ENCODE assay signal across 11 cellular contexts in genomic region chr4:156594619-156595018, GRCh38.
A peak's percentile ranks its signal among the peaks of the same experiment; 100 is the strongest.
DNase-seq lines count a peak whose midpoint lies in the region; ATAC-seq and TF ChIP-seq lines count a peak whose summit lies in the region.
"Had no signal": no experiment of that assay in that cellular context is flagged by ENCODE, and none has a peak within 500 bp of the region (broad histone marks: within the 10 kb centered on the region; RNA-seq: fewer than 3 reads in every experiment).

No MANE protein-coding gene starts in this region.

- no peak overlapping the region for H3K9ac ChIP-seq in trophoblast cell (ENCODE audit: low read length)

- POLR2A ChIA-PET in HEK293T (lab: Yijun Ruan, JAX) = no interaction called here

- no peak overlapping the region for H3K4me3 ChIP-seq in dorsolateral prefrontal cortex
- no peak overlapping the region for H3K4me3 ChIP-seq in trophoblast cell (ENCODE audit: low read depth, low read length)
- H3K4me3 ChIP-seq in BE2C (ENCODE audit: low read depth, low read length) = no peak overlapping the region
- H3K4me3 ChIP-seq: skin epidermis had no signal

- H4K91ac ChIP-seq in trophoblast cell (ENCODE audit: low read depth, low read length) = peak overlapping the region; percentile 89

- no peaks in the 10 kb centered on the region for H3K27me3 Mint-ChIP-seq in osteocyte (ENCODE audit: unreplicated experiment)

- H3K27ac ChIP-seq in dorsolateral prefrontal cortex = peak overlapping the region in 6 of 59 donors; percentile 5 to 67 (median 24)
- H3K27ac ChIP-seq in trophoblast cell (ENCODE audit: low read depth, low read length) = no peak overlapping the region
- H3K27ac ChIP-seq: skin epidermis had no signal

- TF ChIP-seq CTCF in dorsolateral prefrontal cortex (IDR thresholded peaks at IDR 0.05 in 54 of 56, conservative IDR thresholded peaks at IDR 0.05 in 2 of 56; ENCODE audit: low read depth in 1 of 56, partially characterized antibody in 56 of 56) (no peak), BE2C (IDR thresholded peaks at IDR 0.05; ENCODE audit: low read depth, low read length) (no peak), osteocyte (IDR thresholded peaks at IDR 0.05) (no peak)

- CTCF ChIA-PET in HEK293T (lab: Yijun Ruan, JAX) = no interaction called here

- no peak overlapping the region for H4K12ac ChIP-seq in trophoblast cell (ENCODE audit: low read depth, low read length)

- H4K8ac ChIP-seq in trophoblast cell (ENCODE audit: low read depth, low read length) = no peak overlapping the region

- H3K9me3 ChIP-seq in trophoblast cell (ENCODE audit: insufficient read depth, low read depth, low read length) (no peaks in the 10 kb centered on the region), BE2C (no peaks in the 10 kb centered on the region)

- H3K79me1 ChIP-seq in trophoblast cell (ENCODE audit: low read length) = peaks cover 5% of the 10 kb centered on the region

- no peak overlapping the region for H2AK5ac ChIP-seq in trophoblast cell (ENCODE audit: low read length)

- no CpG with 5 or more reads among the region's 2 CpGs for WGBS in trophoblast cell (ENCODE audit: extremely low coverage, insufficient coverage, insufficient read length)

- peak overlapping the region; percentile 31 for H2BK5ac ChIP-seq in trophoblast cell (ENCODE audit: low read depth, low read length, poor library complexity)

- peak overlapping the region; percentile 92 for H2BK12ac ChIP-seq in trophoblast cell (ENCODE audit: low read length)

- H2BK120ac ChIP-seq in trophoblast cell (ENCODE audit: insufficient read depth, low read length, poor library complexity) = peak overlapping the region; percentile 80

- H3K27me3 ChIP-seq in dorsolateral prefrontal cortex (no peaks in the 10 kb centered on the region), trophoblast cell (ENCODE audit: insufficient read depth, low read length) (no peaks in the 10 kb centered on the region), BE2C (no peaks in the 10 kb centered on the region)

- H3K4ac ChIP-seq in trophoblast cell (ENCODE audit: low read depth, low read length) = peak overlapping the region; percentile 75

- H3K79me2 ChIP-seq in trophoblast cell (ENCODE audit: control insufficient read depth, insufficient read depth, low read length, poor library complexity) = no peaks in the 10 kb centered on the region

- no peaks in the 10 kb centered on the region for H3K9me3 Mint-ChIP-seq in osteocyte (ENCODE audit: unreplicated experiment)
- H3K9me3 Mint-ChIP-seq: T-helper 2 cell treated with Interferon-gamma antibody and Interleukin-4, amounts not matched to agents 5 μg/mL and 100 μg/mL, for 36 hours had no signal

- no peak overlapping the region for H3K4me3 Mint-ChIP-seq in osteocyte (ENCODE audit: unreplicated experiment)
- H3K4me3 Mint-ChIP-seq: stimulated activated effector memory CD8-positive, alpha-beta T cell treated with anti-CD3 and anti-CD28 coated beads, Interleukin-12 subunit alpha, Interleukin-12 subunit beta, amount 100 ng/mL, for 72 hours; T-helper 2 cell treated with Interferon-gamma antibody and Interleukin-4, amounts not matched to agents 5 μg/mL and 100 μg/mL, for 36 hours had no signal

- DNase-seq in HEK293T (ENCODE audit: extremely low spot score) (peak; percentile 10), NCI-H524 treated with DMSO at 0.1 percent for 48 hours (lab: John Stamatoyannopoulos, UW) (peak; percentile 11), dorsolateral prefrontal cortex (peak; percentile 26 to 77 (median 48)), trophoblast cell (no peak), BE2C (no peak), osteocyte (ENCODE audit: extremely low spot score, unreplicated experiment) (no peak)

- H3K36me3 Mint-ChIP-seq in osteocyte (ENCODE audit: unreplicated experiment) = no peaks in the 10 kb centered on the region
- H3K36me3 Mint-ChIP-seq: stimulated activated effector memory CD8-positive, alpha-beta T cell treated with anti-CD3 and anti-CD28 coated beads, Interleukin-12 subunit alpha, Interleukin-12 subunit beta, amount 100 ng/mL, for 72 hours had no signal

- H3K36me3 ChIP-seq in trophoblast cell (ENCODE audit: control insufficient read depth in 1 of 2, insufficient read depth in 2 of 2, low read length in 2 of 2) (no peaks in the 10 kb centered on the region), BE2C (no peaks in the 10 kb centered on the region)

- no peak overlapping the region for H3K23ac ChIP-seq in trophoblast cell (ENCODE audit: low read length)

- ATAC-seq in GM18502 (IDR thresholded peaks at IDR 0.05; ENCODE audit: poor library complexity, unreplicated experiment) (no peak), HG03439 (IDR thresholded peaks at IDR 0.05; ENCODE audit: unreplicated experiment) (no peak)
- ATAC-seq: stimulated activated effector memory CD8-positive, alpha-beta T cell treated with anti-CD3 and anti-CD28 coated beads, Interleukin-12 subunit alpha, Interleukin-12 subunit beta, amount 100 ng/mL, for 72 hours had no signal

- H3K27ac Mint-ChIP-seq in osteocyte (ENCODE audit: unreplicated experiment) = no peak overlapping the region
- H3K27ac Mint-ChIP-seq: stimulated activated effector memory CD8-positive, alpha-beta T cell treated with anti-CD3 and anti-CD28 coated beads, Interleukin-12 subunit alpha, Interleukin-12 subunit beta, amount 100 ng/mL, for 72 hours; T-helper 2 cell treated with Interferon-gamma antibody and Interleukin-4, amounts not matched to agents 5 μg/mL and 100 μg/mL, for 36 hours had no signal

- peaks cover 18% of the 10 kb centered on the region for H3K4me1 Mint-ChIP-seq in osteocyte (ENCODE audit: unreplicated experiment)
- H3K4me1 Mint-ChIP-seq: stimulated activated effector memory CD8-positive, alpha-beta T cell treated with anti-CD3 and anti-CD28 coated beads, Interleukin-12 subunit alpha, Interleukin-12 subunit beta, amount 100 ng/mL, for 72 hours had no signal

- H3K4me1 ChIP-seq in trophoblast cell (ENCODE audit: control insufficient read depth in 1 of 2, insufficient read depth in 2 of 2, low read length in 2 of 2) = peaks cover 2 to 5% of the 10 kb centered on the region in 2 experiments
- H3K4me1 ChIP-seq in BE2C = no peaks in the 10 kb centered on the region

- H3K4me2 ChIP-seq in trophoblast cell (ENCODE audit: low read length) = no peak overlapping the region

- intact Hi-C loops in dorsolateral prefrontal cortex (cut with DNase I) = loop anchor here (5.0 to 10.0 kb wide), 2 partner anchors 378 to 450 kb away; partner anchors contain the start of gene PDGFC (in 1 of the 2)

- H3K18ac ChIP-seq in trophoblast cell (ENCODE audit: low read length) = peak overlapping the region; percentile 86

- H2AFZ ChIP-seq in trophoblast cell (ENCODE audit: insufficient read depth, low read length, poor library complexity) = no peak overlapping the region

- H3K14ac ChIP-seq in trophoblast cell (ENCODE audit: low read length) = peak overlapping the region; percentile 51

TF ChIP-seq in HEK293T, 16 proteins besides CTCF, POLR2A, EP300 and RAD21:
- TF ChIP-seq, protein P1, sequence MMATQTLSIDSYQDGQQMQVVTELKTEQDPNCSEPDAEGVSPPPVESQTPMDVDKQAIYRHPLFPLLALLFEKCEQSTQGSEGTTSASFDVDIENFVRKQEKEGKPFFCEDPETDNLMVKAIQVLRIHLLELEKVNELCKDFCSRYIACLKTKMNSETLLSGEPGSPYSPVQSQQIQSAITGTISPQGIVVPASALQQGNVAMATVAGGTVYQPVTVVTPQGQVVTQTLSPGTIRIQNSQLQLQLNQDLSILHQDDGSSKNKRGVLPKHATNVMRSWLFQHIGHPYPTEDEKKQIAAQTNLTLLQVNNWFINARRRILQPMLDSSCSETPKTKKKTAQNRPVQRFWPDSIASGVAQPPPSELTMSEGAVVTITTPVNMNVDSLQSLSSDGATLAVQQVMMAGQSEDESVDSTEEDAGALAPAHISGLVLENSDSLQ (IDR thresholded peaks at IDR 0.05) = peak; percentile 89
- TF ChIP-seq L3MBTL2 (conservative IDR thresholded peaks at IDR 0.05) = no peak

Comparison
In these comparisons a context has a peak if more than half of its experiments do, and no peak if none do; other contexts are left out.
1. DNase-seq: peak in HEK293T (single experiment), NCI-H524 treated with DMSO at 0.1 percent for 48 hours (single experiment) and dorsolateral prefrontal cortex (10 of 10); none in trophoblast cell (0 of 2), BE2C (single experiment) and osteocyte (single experiment).